Comparison of ENCODE assay signal across 8 cellular contexts in genomic region chr6:30061766-30062458, GRCh38. TPM values are rescaled to one million over a fixed set of nuclear protein-coding genes. Genes with fewer than 3 reads are reported as not detected.
DNase-seq lines count a peak whose midpoint lies in the region; ATAC-seq, FAIRE-seq and TF ChIP-seq lines count a peak whose summit lies in the region.

No MANE protein-coding gene starts in this region.

- H3K27ac ChIP-seq in AG04450 (ENCODE audit: low read depth, low read length) (peak overlapping the region; percentile 78), mucosa of rectum (ENCODE audit: low read depth in 2 of 2, low read length in 2 of 2) (peak overlapping the region; percentile 95), uterus (peak overlapping the region; percentile 84 to 95)

- CTCF ChIA-PET in AG04450 (lab: Charles Lee), result interaction anchor here (0.6 to 2.3 kb wide), 3 partner anchors 49 to 408 kb away, joined by 3 to 6 read pairs (median 3); no protein-coding TSS in a partner anchor

- H3K4me3 ChIP-seq in AG04450 (ENCODE audit: low read depth, low read length) (peak overlapping the region; percentile 96), mucosa of rectum (ENCODE audit: low read length in 2 of 2) (peak overlapping the region; percentile 86 to 99), uterus (peak overlapping the region; percentile 59 to 96)

- H3K9me3 Mint-ChIP-seq in T-helper 2 cell treated with Interferon-gamma antibody and Interleukin-4, amounts not matched to agents 5 μg/mL and 100 μg/mL, for 36 hours, result no peaks in the 10 kb centered on the region
- H3K9me3 Mint-ChIP-seq in endothelial cell (ENCODE audit: unreplicated experiment), result no peaks in the 10 kb centered on the region

- DNase-seq in AG04450 (ENCODE audit: low read depth, low spot score) (no peak), GM18507 (ENCODE audit: extremely low spot score, insufficient read length, low read depth) (no peak), endothelial cell (ENCODE audit: low spot score) (no peak), uterus (peak in 1 of 2 donors; percentile 16)
- peak; percentile 31 for DNase-seq in T-helper 2 cell treated with Interferon-gamma antibody and Interleukin-4, amounts not matched to agents 5 μg/mL and 100 μg/mL, for 36 hours (ENCODE audit: low spot score)

- H3K36me3 ChIP-seq in mucosa of rectum (ENCODE audit: control insufficient read depth in 2 of 2, insufficient read depth in 2 of 2, low read length in 2 of 2) (peaks cover 4% of the 10 kb centered on the region in 2 donors), uterus (no peaks in the 10 kb centered on the region)

- H3K27ac Mint-ChIP-seq in T-helper 2 cell treated with Interferon-gamma antibody and Interleukin-4, amounts not matched to agents 5 μg/mL and 100 μg/mL, for 36 hours, result peak overlapping the region; percentile 99
- H3K27ac Mint-ChIP-seq in endothelial cell (ENCODE audit: unreplicated experiment), result peak overlapping the region; percentile 96

- TF ChIP-seq CTCF in AG04450 (IDR thresholded peaks at IDR 0.05; ENCODE audit: low read depth, low read length) (no peak), endothelial cell (IDR thresholded peaks at IDR 0.05; ENCODE audit: unreplicated experiment) (no peak), uterus (IDR thresholded peaks at IDR 0.05) (no peak)

- peaks cover 34% of the 10 kb centered on the region for H3K4me1 Mint-ChIP-seq in T-helper 2 cell treated with Interferon-gamma antibody and Interleukin-4, amounts not matched to agents 5 μg/mL and 100 μg/mL, for 36 hours (ENCODE audit: low read depth)
- H3K4me1 Mint-ChIP-seq in endothelial cell (ENCODE audit: unreplicated experiment), result peaks cover 38% of the 10 kb centered on the region

- H3K9me3 ChIP-seq in AG04450 (ENCODE audit: control insufficient read depth, insufficient read depth, low read length) (no peaks in the 10 kb centered on the region), mucosa of rectum (ENCODE audit: control insufficient read depth in 2 of 2, low read length in 2 of 2) (no peaks in the 10 kb centered on the region), uterus (no peaks in the 10 kb centered on the region)

- intact Hi-C loops in uterus (cut with DNase I; ENCODE audit: low total_unique reads), result no loop called here

- H3K4me1 ChIP-seq in mucosa of rectum (ENCODE audit: control insufficient read depth in 2 of 2, insufficient read depth in 2 of 2, low read length in 2 of 2) (peaks cover 25 to 26% of the 10 kb centered on the region in 2 donors), uterus (peaks cover 5 to 7% of the 10 kb centered on the region in 2 donors)

- peak overlapping the region; percentile 96 for H3K4me3 Mint-ChIP-seq in T-helper 2 cell treated with Interferon-gamma antibody and Interleukin-4, amounts not matched to agents 5 μg/mL and 100 μg/mL, for 36 hours
- H3K4me3 Mint-ChIP-seq in endothelial cell (ENCODE audit: unreplicated experiment), result peak overlapping the region; percentile 98

- peak overlapping the region; percentile 78 to 93 for H3K9ac ChIP-seq in mucosa of rectum (ENCODE audit: low read depth in 1 of 2, low read length in 2 of 2)

- FAIRE-seq in GM18507 (lab: Jason Lieb, UNC), result peak; percentile 68

- POLR2A ChIA-PET in AG04450 (lab: Yijun Ruan, JAX), result interaction anchor here (0.7 to 1.4 kb wide), 5 partner anchors 29 to 152 kb away, joined by 3 to 6 read pairs (median 4); partner anchors contain the start of gene TRIM26

- no peaks in the 10 kb centered on the region for H3K27me3 ChIP-seq in AG04450 (ENCODE audit: control insufficient read depth, insufficient read depth, low read length)
- H3K27me3 ChIP-seq in mucosa of rectum (ENCODE audit: control insufficient read depth in 2 of 2, insufficient read depth in 2 of 2, low read length in 2 of 2), result no peaks in the 10 kb centered on the region
- no peaks in the 10 kb centered on the region for H3K27me3 ChIP-seq in uterus

- peaks cover 36% of the 10 kb centered on the region for H3K36me3 Mint-ChIP-seq in T-helper 2 cell treated with Interferon-gamma antibody and Interleukin-4, amounts not matched to agents 5 μg/mL and 100 μg/mL, for 36 hours (ENCODE audit: low read depth)
- H3K36me3 Mint-ChIP-seq in endothelial cell (ENCODE audit: low read depth, unreplicated experiment), result no peaks in the 10 kb centered on the region

- ATAC-seq in HG03354 (IDR thresholded peaks at IDR 0.05; ENCODE audit: poor library complexity, severe bottlenecking, unreplicated experiment) (peak; percentile 28), GM18861 (IDR thresholded peaks at IDR 0.05; ENCODE audit: unreplicated experiment) (no peak)

- TF ChIP-seq POLR2A in uterus (IDR thresholded peaks at IDR 0.05), result no peak

- no peaks in the 10 kb centered on the region for H3K27me3 Mint-ChIP-seq in T-helper 2 cell treated with Interferon-gamma antibody and Interleukin-4, amounts not matched to agents 5 μg/mL and 100 μg/mL, for 36 hours (ENCODE audit: low read depth)
- peaks cover 4% of the 10 kb centered on the region for H3K27me3 Mint-ChIP-seq in endothelial cell (ENCODE audit: unreplicated experiment)

RNA-seq across cellular contexts. Expression of gene POLR1H, which starts 0.8 kb away (rescaled TPM):
- polyA plus RNA-seq in AG04450 (2011; rRNA removed), result 25.0 and 25.1 TPM in 2 replicates
- 8.2 and 10.7 TPM in 2 replicates for polyA minus RNA-seq in AG04450 (2011; rRNA and poly(A)+ RNA removed)
- total RNA-seq in endothelial cell (ENCODE audit: unreplicated experiment) (39.0 TPM), uterus (100 to 1,000 TPM in 1 of 4 donors, 10 to 100 TPM in 3; 21.2 to 121 (median 33.4) TPM)

RNA-seq across cellular contexts. Expression of gene PPP1R11, which starts 5.1 kb away (rescaled TPM):
- 49.8 and 53.5 TPM in 2 replicates for polyA plus RNA-seq in AG04450 (2011; rRNA removed)
- 21.7 and 22.3 TPM in 2 replicates for polyA minus RNA-seq in AG04450 (2011; rRNA and poly(A)+ RNA removed)
- 39.3 TPM for total RNA-seq in endothelial cell (ENCODE audit: unreplicated experiment)
- 10 to 100 TPM in 3 of 4 donors, 1 to 10 TPM in 1; 7.9 to 47.9 (median 23.3) TPM for total RNA-seq in uterus

RNA-seq across cellular contexts. Expression of gene RNF39, which starts 13.7 kb away (rescaled TPM):
- not detected in 2 replicates for polyA plus RNA-seq in AG04450 (2011; rRNA removed)
- not detected in 2 replicates for polyA minus RNA-seq in AG04450 (2011; rRNA and poly(A)+ RNA removed)
- total RNA-seq in endothelial cell (ENCODE audit: unreplicated experiment), result not detected
- total RNA-seq in uterus, result under 1 TPM in 2 of 4 donors, not detected in 2; 0.21 to 0.83 TPM

RNA-seq across cellular contexts. Expression of gene TRIM31, which starts 51.0 kb away (rescaled TPM):
- not detected in 2 replicates for polyA plus RNA-seq in AG04450 (2011; rRNA removed)
- polyA minus RNA-seq in AG04450 (2011; rRNA and poly(A)+ RNA removed), result not detected in 2 replicates
- not detected for total RNA-seq in endothelial cell (ENCODE audit: unreplicated experiment)
- total RNA-seq in uterus, result not detected
